ENCODE assay signal across 1 cellular context in the genomic region with DNA sequence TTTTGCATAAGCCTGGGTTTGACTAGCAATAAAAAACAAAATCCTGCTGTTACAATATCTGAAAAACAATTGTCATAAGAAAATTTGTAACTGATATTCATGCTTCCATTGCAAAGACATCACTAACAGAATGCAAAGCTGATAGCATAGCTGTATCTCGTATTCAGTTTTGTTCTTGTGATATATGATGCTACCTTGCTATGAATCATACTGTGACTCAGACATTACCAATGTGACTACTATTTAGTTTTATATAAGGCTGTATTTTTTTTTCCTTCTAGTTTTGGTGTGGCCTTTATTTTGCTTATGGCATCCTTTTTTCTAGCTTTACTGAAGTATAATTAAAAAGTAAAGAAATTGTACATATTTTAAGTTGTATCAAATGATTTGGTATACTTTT.
TF ChIP-seq lines count a peak whose summit lies in the region.

No MANE protein-coding gene starts in this region.

TF ChIP-seq in K562, 482 proteins besides CTCF, POLR2A, EP300 and RAD21 (continued from another document):
- TF ChIP-seq, protein P1, sequence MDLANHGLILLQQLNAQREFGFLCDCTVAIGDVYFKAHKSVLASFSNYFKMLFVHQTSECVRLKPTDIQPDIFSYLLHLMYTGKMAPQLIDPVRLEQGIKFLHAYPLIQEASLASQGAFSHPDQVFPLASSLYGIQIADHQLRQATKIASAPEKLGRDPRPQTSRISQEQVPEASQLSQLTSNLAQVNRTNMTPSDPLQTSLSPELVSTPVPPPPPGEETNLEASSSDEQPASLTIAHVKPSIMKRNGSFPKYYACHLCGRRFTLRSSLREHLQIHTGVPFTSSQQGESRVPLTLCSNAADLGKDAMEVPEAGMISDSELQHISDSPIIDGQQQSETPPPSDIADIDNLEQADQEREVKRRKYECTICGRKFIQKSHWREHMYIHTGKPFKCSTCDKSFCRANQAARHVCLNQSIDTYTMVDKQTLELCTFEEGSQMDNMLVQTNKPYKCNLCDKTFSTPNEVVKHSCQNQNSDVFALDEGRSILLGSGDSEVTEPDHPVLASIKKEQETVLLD (IDR thresholded peaks at IDR 0.05), result no peak
- TF ChIP-seq KAT2B (IDR thresholded peaks at IDR 0.05; ENCODE audit: low read depth, low read length), result no peak
- TF ChIP-seq FOSL1 (tag; conservative IDR thresholded peaks at IDR 0.05), result peak; percentile 85
- TF ChIP-seq CBFA2T2 (conservative IDR thresholded peaks at IDR 0.05), result no peak
- 0 out of 2 replicates have a peak, but pooled peaks have one; percentile 10 for TF ChIP-seq JUND (IDR thresholded peaks at IDR 0.05; ENCODE audit: borderline replicate concordance, low read depth, low read length)
- TF ChIP-seq JUND (tag; IDR thresholded peaks at IDR 0.05; ENCODE audit: borderline replicate concordance, low read depth, low read length), result no peak
- no peak for TF ChIP-seq ZBTB1 (CRISPR knock-in tag; IDR thresholded peaks at IDR 0.05; ENCODE audit: borderline replicate concordance, low read depth)
